Comparison of ENCODE assay signal across 9 cellular contexts in the genomic region with DNA sequence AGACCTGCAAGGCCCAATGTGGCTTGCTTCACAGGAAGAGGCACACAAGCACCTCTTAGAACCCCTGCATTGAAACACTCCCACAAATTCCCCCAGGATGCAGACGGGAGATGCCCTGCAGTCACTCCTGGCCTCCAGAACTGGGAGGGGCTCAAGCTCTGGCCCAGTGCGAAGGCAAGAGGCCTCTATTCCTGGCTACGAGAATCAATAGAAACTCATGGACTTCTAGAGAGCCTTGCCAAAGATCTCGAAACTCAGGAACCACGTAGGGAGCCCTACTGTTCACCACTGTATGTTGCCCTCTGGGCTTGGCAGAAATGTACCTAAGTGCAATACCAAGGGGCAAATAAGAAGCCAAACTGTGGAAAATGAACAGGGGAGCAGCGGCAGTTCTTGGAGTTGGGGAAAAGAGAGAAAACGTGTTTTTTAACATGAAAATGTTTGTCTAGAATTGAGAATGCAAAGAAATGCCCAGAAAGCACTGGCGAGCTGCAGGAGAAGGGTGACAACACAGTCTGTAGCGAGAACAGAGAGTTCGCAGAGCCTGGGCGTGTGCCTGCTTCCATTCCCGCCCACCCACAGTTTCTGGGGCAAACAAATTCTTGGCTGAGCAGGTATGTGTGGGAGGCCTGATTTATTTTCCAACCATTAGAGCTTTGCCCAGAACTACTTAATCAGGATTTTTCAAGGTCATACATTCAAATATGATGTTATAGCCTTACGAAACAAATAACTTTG.
DNase-seq lines count a peak whose midpoint lies in the region; ATAC-seq and TF ChIP-seq lines count a peak whose summit lies in the region.
"Had no signal": no experiment of that assay in that cellular context is flagged by ENCODE, and none has a peak within 500 bp of the region (broad histone marks: within the 10 kb centered on the region; RNA-seq: fewer than 3 reads in every experiment).

No MANE protein-coding gene starts in this region.

- CTCF ChIA-PET in activated CD8-positive, alpha-beta memory T cell treated with anti-CD3 and anti-CD28 coated beads, Interleukin-2, amount 10 ng/mL, durations not matched to agents 7 days and 5 days (lab: Charles Lee): interaction anchor here (0.8 to 6.9 kb wide), 7 partner anchors 8 to 101 kb away, joined by 3 to 41 read pairs (median 3); no protein-coding TSS in a partner anchor

- H3K4me3 Mint-ChIP-seq in activated CD8-positive, alpha-beta memory T cell treated with anti-CD3 and anti-CD28 coated beads, Interleukin-2, amount 10 ng/mL, durations not matched to agents 7 days and 5 days: no peak overlapping the region
- H3K4me3 Mint-ChIP-seq in mesothelial cell of epicardium: no peak overlapping the region

- no peak for ATAC-seq in activated CD8-positive, alpha-beta memory T cell treated with anti-CD3 and anti-CD28 coated beads, Interleukin-2, amount 10 ng/mL, durations not matched to agents 7 days and 5 days
- ATAC-seq in GM18517 (IDR thresholded peaks at IDR 0.05; ENCODE audit: unreplicated experiment) (no peak), HG02885 (IDR thresholded peaks at IDR 0.05; ENCODE audit: poor library complexity, unreplicated experiment) (no peak)

- no peak overlapping the region for H3K4me3 ChIP-seq in thymus (ENCODE audit: low read length)

- H3K36me3 ChIP-seq in thymus (ENCODE audit: control insufficient read depth, insufficient read depth): no peaks in the 10 kb centered on the region

- intact Hi-C loops in posterior vena cava (cut with DNase I): no loop called here

- no peaks in the 10 kb centered on the region for H3K27me3 Mint-ChIP-seq in activated CD8-positive, alpha-beta memory T cell treated with anti-CD3 and anti-CD28 coated beads, Interleukin-2, amount 10 ng/mL, durations not matched to agents 7 days and 5 days
- no peaks in the 10 kb centered on the region for H3K27me3 Mint-ChIP-seq in mesothelial cell of epicardium (ENCODE audit: low read depth)

- H3K27ac ChIP-seq in caudate nucleus (ENCODE audit: low read depth, low read length) (peak overlapping the region; percentile 99), thymus (ENCODE audit: low read depth) (peak overlapping the region; percentile 77)

- H3K4me1 Mint-ChIP-seq in activated CD8-positive, alpha-beta memory T cell treated with anti-CD3 and anti-CD28 coated beads, Interleukin-2, amount 10 ng/mL, durations not matched to agents 7 days and 5 days: peaks cover 63% of the 10 kb centered on the region
- peaks cover 53% of the 10 kb centered on the region for H3K4me1 Mint-ChIP-seq in mesothelial cell of epicardium

- no peaks in the 10 kb centered on the region for H3K9me3 ChIP-seq in thymus (ENCODE audit: control insufficient read depth)

- TF ChIP-seq CTCF in mesothelial cell of epicardium (IDR thresholded peaks at IDR 0.05; ENCODE audit: unreplicated experiment): no peak

- WGBS in thymus: 94% methylated on average over 13 of the region's 13 CpGs

- H3K27me3 ChIP-seq in thymus (ENCODE audit: control insufficient read depth, insufficient read depth): no peaks in the 10 kb centered on the region

- H3K27ac Mint-ChIP-seq in activated CD8-positive, alpha-beta memory T cell treated with anti-CD3 and anti-CD28 coated beads, Interleukin-2, amount 10 ng/mL, durations not matched to agents 7 days and 5 days: no peak overlapping the region
- H3K27ac Mint-ChIP-seq in mesothelial cell of epicardium: peak overlapping the region; percentile 47

- H3K36me3 Mint-ChIP-seq in activated CD8-positive, alpha-beta memory T cell treated with anti-CD3 and anti-CD28 coated beads, Interleukin-2, amount 10 ng/mL, durations not matched to agents 7 days and 5 days: peaks cover 1% of the 10 kb centered on the region
- H3K36me3 Mint-ChIP-seq in mesothelial cell of epicardium: no peaks in the 10 kb centered on the region

- peak; percentile 56 for DNase-seq in activated CD8-positive, alpha-beta memory T cell treated with anti-CD3 and anti-CD28 coated beads for 24 hours
- DNase-seq in activated CD8-positive, alpha-beta memory T cell treated with anti-CD3 and anti-CD28 coated beads, Interleukin-2, amount 10 ng/mL, durations not matched to agents 7 days and 5 days: no peak
- DNase-seq in caudate nucleus (lab: John Stamatoyannopoulos, UW) (peak in 45 of 61 donors; percentile 13 to 90 (median 58)), mesothelial cell of epicardium (ENCODE audit: low spot score in 2 of 2, unreplicated experiment in 2 of 2) (no peak), posterior vena cava (ENCODE audit: low spot score) (no peak)
- DNase-seq: stimulated activated CD4-positive, alpha-beta T cell treated with anti-CD3 and anti-CD28 coated beads, Interleukin-2, amount 100 ng/mL, for 48 hours had no signal

- H3K4me1 ChIP-seq in thymus (ENCODE audit: control insufficient read depth, insufficient read depth, low read length): peaks cover 7% of the 10 kb centered on the region

- H3K9me3 Mint-ChIP-seq in activated CD8-positive, alpha-beta memory T cell treated with anti-CD3 and anti-CD28 coated beads, Interleukin-2, amount 10 ng/mL, durations not matched to agents 7 days and 5 days (ENCODE audit: low read depth): no peaks in the 10 kb centered on the region
- no peaks in the 10 kb centered on the region for H3K9me3 Mint-ChIP-seq in mesothelial cell of epicardium

Comparison
In these comparisons a context has a peak if more than half of its experiments do, and no peak if none do; other contexts are left out.
1. DNase-seq: peak in activated CD8-positive, alpha-beta memory T cell treated with anti-CD3 and anti-CD28 coated beads for 24 hours (single experiment) and caudate nucleus (45 of 61); none in activated CD8-positive, alpha-beta memory T cell treated with anti-CD3 and anti-CD28 coated beads, Interleukin-2, amount 10 ng/mL, durations not matched to agents 7 days and 5 days (single experiment), mesothelial cell of epicardium (0 of 2) and posterior vena cava (single experiment).